ENCODE assay signal across 1 cellular context in genomic region chr2:47512581-47513083, GRCh38.
TF ChIP-seq lines count a peak whose summit lies in the region.

No MANE protein-coding gene starts in this region.

TF ChIP-seq in K562, 482 proteins besides CTCF, POLR2A, EP300 and RAD21 (continued from another document and continues in another):
- TF ChIP-seq, protein P1, sequence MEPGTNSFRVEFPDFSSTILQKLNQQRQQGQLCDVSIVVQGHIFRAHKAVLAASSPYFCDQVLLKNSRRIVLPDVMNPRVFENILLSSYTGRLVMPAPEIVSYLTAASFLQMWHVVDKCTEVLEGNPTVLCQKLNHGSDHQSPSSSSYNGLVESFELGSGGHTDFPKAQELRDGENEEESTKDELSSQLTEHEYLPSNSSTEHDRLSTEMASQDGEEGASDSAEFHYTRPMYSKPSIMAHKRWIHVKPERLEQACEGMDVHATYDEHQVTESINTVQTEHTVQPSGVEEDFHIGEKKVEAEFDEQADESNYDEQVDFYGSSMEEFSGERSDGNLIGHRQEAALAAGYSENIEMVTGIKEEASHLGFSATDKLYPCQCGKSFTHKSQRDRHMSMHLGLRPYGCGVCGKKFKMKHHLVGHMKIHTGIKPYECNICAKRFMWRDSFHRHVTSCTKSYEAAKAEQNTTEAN (CRISPR knock-in tag; IDR thresholded peaks at IDR 0.05), result no peak
- no peak for TF ChIP-seq NR2C2 (CRISPR knock-in tag; IDR thresholded peaks at IDR 0.05)
- TF ChIP-seq NR2C2 (tag; IDR thresholded peaks at IDR 0.05), result peak; percentile 84
- TF ChIP-seq PYGO2 (tag; IDR thresholded peaks at IDR 0.05), result no peak
- peak; percentile 90 for TF ChIP-seq ZNF584 (CRISPR knock-in tag; IDR thresholded peaks at IDR 0.05; ENCODE audit: low read depth)
- TF ChIP-seq RBM15 (IDR thresholded peaks at IDR 0.05; ENCODE audit: insufficient read depth, low read length), result no peak
- TF ChIP-seq UBTF (IDR thresholded peaks at IDR 0.05; ENCODE audit: borderline replicate concordance in 1 of 2, low read depth in 2 of 2, low read length in 2 of 2), result no peak
- TF ChIP-seq CREB3 (tag; conservative IDR thresholded peaks at IDR 0.05; ENCODE audit: low read depth), result 0 out of 2 replicates have a peak, but pooled peaks have one; percentile 66
- no peak for TF ChIP-seq ZNF785 (CRISPR knock-in tag; IDR thresholded peaks at IDR 0.05)
- no peak for TF ChIP-seq LCOR (CRISPR knock-in tag; IDR thresholded peaks at IDR 0.05)
- peak; percentile 86; the same call in 1 of the 2 replicates for TF ChIP-seq TOE1 (IDR thresholded peaks at IDR 0.05; ENCODE audit: borderline replicate concordance)
- TF ChIP-seq TOE1 (CRISPR knock-in tag; IDR thresholded peaks at IDR 0.05; ENCODE audit: borderline replicate concordance, low read depth), result no peak
- TF ChIP-seq CCAR2 (IDR thresholded peaks at IDR 0.05; ENCODE audit: low read depth, low read length), result no peak
- TF ChIP-seq TAF7 (tag; IDR thresholded peaks at IDR 0.05), result no peak
- no peak for TF ChIP-seq L3MBTL2 (IDR thresholded peaks at IDR 0.05)
- TF ChIP-seq PHTF2 (CRISPR knock-in tag; IDR thresholded peaks at IDR 0.05), result no peak
- TF ChIP-seq DMBX1 (CRISPR knock-in tag; IDR thresholded peaks at IDR 0.05; ENCODE audit: borderline replicate concordance), result no peak; the same call in 1 of the 2 replicates
- no peak for TF ChIP-seq PML (IDR thresholded peaks at IDR 0.05; ENCODE audit: low read length)
- TF ChIP-seq, protein P2, sequence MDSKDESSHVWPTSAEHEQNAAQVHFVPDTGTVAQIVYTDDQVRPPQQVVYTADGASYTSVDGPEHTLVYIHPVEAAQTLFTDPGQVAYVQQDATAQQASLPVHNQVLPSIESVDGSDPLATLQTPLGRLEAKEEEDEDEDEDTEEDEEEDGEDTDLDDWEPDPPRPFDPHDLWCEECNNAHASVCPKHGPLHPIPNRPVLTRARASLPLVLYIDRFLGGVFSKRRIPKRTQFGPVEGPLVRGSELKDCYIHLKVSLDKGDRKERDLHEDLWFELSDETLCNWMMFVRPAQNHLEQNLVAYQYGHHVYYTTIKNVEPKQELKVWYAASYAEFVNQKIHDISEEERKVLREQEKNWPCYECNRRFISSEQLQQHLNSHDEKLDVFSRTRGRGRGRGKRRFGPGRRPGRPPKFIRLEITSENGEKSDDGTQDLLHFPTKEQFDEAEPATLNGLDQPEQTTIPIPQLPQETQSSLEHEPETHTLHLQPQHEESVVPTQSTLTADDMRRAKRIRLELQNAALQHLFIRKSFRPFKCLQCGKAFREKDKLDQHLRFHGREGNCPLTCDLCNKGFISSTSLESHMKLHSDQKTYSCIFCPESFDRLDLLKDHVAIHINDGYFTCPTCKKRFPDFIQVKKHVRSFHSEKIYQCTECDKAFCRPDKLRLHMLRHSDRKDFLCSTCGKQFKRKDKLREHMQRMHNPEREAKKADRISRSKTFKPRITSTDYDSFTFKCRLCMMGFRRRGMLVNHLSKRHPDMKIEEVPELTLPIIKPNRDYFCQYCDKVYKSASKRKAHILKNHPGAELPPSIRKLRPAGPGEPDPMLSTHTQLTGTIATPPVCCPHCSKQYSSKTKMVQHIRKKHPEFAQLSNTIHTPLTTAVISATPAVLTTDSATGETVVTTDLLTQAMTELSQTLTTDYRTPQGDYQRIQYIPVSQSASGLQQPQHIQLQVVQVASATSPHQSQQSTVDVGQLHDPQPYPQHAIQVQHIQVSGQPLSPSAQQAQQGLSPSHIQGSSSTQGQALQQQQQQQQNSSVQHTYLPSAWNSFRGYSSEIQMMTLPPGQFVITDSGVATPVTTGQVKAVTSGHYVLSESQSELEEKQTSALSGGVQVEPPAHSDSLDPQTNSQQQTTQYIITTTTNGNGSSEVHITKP (IDR thresholded peaks at IDR 0.05; ENCODE audit: partially characterized antibody), result no peak
- peak; percentile 42; the same call in 1 of the 2 replicates for TF ChIP-seq MEF2D (tag; conservative IDR thresholded peaks at IDR 0.05; ENCODE audit: low read depth)
- TF ChIP-seq, protein P3, sequence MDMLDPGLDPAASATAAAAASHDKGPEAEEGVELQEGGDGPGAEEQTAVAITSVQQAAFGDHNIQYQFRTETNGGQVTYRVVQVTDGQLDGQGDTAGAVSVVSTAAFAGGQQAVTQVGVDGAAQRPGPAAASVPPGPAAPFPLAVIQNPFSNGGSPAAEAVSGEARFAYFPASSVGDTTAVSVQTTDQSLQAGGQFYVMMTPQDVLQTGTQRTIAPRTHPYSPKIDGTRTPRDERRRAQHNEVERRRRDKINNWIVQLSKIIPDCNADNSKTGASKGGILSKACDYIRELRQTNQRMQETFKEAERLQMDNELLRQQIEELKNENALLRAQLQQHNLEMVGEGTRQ (CRISPR knock-in tag; IDR thresholded peaks at IDR 0.05), result peak; percentile 67
- no peak for TF ChIP-seq MTF1 (CRISPR knock-in tag; IDR thresholded peaks at IDR 0.05; ENCODE audit: borderline replicate concordance)
- TF ChIP-seq ZBTB17 (CRISPR knock-in tag; IDR thresholded peaks at IDR 0.05), result no peak
- no peak for TF ChIP-seq NFATC3 (IDR thresholded peaks at IDR 0.05)
- TF ChIP-seq, protein P4, sequence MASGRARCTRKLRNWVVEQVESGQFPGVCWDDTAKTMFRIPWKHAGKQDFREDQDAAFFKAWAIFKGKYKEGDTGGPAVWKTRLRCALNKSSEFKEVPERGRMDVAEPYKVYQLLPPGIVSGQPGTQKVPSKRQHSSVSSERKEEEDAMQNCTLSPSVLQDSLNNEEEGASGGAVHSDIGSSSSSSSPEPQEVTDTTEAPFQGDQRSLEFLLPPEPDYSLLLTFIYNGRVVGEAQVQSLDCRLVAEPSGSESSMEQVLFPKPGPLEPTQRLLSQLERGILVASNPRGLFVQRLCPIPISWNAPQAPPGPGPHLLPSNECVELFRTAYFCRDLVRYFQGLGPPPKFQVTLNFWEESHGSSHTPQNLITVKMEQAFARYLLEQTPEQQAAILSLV (tag; IDR thresholded peaks at IDR 0.05), result no peak
- no peak for TF ChIP-seq ZNF445 (CRISPR knock-in tag; IDR thresholded peaks at IDR 0.05; ENCODE audit: low read depth)
- no peak for TF ChIP-seq KAT2B (IDR thresholded peaks at IDR 0.05; ENCODE audit: low read depth, low read length)
- TF ChIP-seq CBX3 (IDR thresholded peaks at IDR 0.05; ENCODE audit: borderline replicate concordance in 1 of 2, low read length in 2 of 2), result peak in 1 of 2 experiments; percentile 37; a peak in 1 of 3 replicates
- TF ChIP-seq HSF4 (CRISPR knock-in tag; IDR thresholded peaks at IDR 0.05; ENCODE audit: borderline replicate concordance), result no peak
- no peak for TF ChIP-seq U2AF2 (optimal IDR thresholded peaks at IDR 0.05; ENCODE audit: low read depth, low read length)
- peak; percentile 89 for TF ChIP-seq ELF1 (tag; IDR thresholded peaks at IDR 0.05)
- TF ChIP-seq ZNF134 (CRISPR knock-in tag; conservative IDR thresholded peaks at IDR 0.05), result no peak
- TF ChIP-seq RAD51 (IDR thresholded peaks at IDR 0.05; ENCODE audit: borderline replicate concordance, low read depth), result peak; percentile 64; the same call in 1 of the 2 replicates
- TF ChIP-seq SETDB1 (IDR thresholded peaks at IDR 0.05; ENCODE audit: low read length), result no peak
- no peak for TF ChIP-seq ZNF197 (CRISPR knock-in tag; IDR thresholded peaks at IDR 0.05; ENCODE audit: low read depth)
- no peak for TF ChIP-seq ZC3H4 (CRISPR knock-in tag; IDR thresholded peaks at IDR 0.05; ENCODE audit: borderline replicate concordance)
- no peak for TF ChIP-seq ZNF778 (CRISPR knock-in tag; IDR thresholded peaks at IDR 0.05)
- TF ChIP-seq, protein P5, sequence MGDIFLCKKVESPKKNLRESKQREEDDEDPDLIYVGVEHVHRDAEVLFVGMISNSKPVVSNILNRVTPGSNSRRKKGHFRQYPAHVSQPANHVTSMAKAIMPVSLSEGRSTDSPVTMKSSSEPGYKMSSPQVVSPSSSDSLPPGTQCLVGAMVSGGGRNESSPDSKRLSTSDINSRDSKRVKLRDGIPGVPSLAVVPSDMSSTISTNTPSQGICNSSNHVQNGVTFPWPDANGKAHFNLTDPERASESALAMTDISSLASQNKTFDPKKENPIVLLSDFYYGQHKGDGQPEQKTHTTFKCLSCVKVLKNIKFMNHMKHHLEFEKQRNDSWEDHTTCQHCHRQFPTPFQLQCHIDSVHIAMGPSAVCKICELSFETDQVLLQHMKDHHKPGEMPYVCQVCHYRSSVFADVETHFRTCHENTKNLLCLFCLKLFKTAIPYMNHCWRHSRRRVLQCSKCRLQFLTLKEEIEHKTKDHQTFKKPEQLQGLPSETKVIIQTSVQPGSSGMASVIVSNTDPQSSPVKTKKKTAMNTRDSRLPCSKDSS (IDR thresholded peaks at IDR 0.05; ENCODE audit: low read depth, partially characterized antibody), result no peak
- TF ChIP-seq ELF4 (CRISPR knock-in tag; IDR thresholded peaks at IDR 0.05), result peak; percentile 52; the same call in 1 of the 2 replicates
- TF ChIP-seq NR4A1 (CRISPR knock-in tag; IDR thresholded peaks at IDR 0.05), result no peak
- no peak for TF ChIP-seq NR4A1 (tag; IDR thresholded peaks at IDR 0.05)
- no peak for TF ChIP-seq E4F1 (CRISPR knock-in tag; IDR thresholded peaks at IDR 0.05; ENCODE audit: borderline replicate concordance)
- no peak for TF ChIP-seq PATZ1 (CRISPR knock-in tag; IDR thresholded peaks at IDR 0.05; ENCODE audit: borderline replicate concordance)
- TF ChIP-seq, protein P6, sequence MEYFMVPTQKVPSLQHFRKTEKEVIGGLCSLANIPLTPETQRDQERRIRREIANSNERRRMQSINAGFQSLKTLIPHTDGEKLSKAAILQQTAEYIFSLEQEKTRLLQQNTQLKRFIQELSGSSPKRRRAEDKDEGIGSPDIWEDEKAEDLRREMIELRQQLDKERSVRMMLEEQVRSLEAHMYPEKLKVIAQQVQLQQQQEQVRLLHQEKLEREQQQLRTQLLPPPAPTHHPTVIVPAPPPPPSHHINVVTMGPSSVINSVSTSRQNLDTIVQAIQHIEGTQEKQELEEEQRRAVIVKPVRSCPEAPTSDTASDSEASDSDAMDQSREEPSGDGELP (CRISPR knock-in tag; IDR thresholded peaks at IDR 0.05; ENCODE audit: borderline replicate concordance), result no peak
- no peak for TF ChIP-seq POLR2G (IDR thresholded peaks at IDR 0.05; ENCODE audit: low read depth, low read length)
- TF ChIP-seq JUN (IDR thresholded peaks at IDR 0.05; ENCODE audit: borderline replicate concordance, low read depth, low read length), result no peak
- TF ChIP-seq JUN (CRISPR knock-in tag; IDR thresholded peaks at IDR 0.05; ENCODE audit: borderline replicate concordance), result no peak
- TF ChIP-seq TAF1 (IDR thresholded peaks at IDR 0.05; ENCODE audit: control insufficient read depth, extremely low read depth, insufficient read depth, low read length, severe bottlenecking), result no peak
- TF ChIP-seq MYC (IDR thresholded peaks at IDR 0.05; ENCODE audit: low read depth, low read length), result no peak
- no peak for TF ChIP-seq MYC (CRISPR knock-in tag; IDR thresholded peaks at IDR 0.05; ENCODE audit: borderline replicate concordance, low read depth)
- no peak for TF ChIP-seq C11orf30 (IDR thresholded peaks at IDR 0.05; ENCODE audit: low read depth)
- no peak for TF ChIP-seq PHF8 (IDR thresholded peaks at IDR 0.05; ENCODE audit: borderline replicate concordance, low read length)
- no peak for TF ChIP-seq BACH1 (tag; IDR thresholded peaks at IDR 0.05)
- no peak for TF ChIP-seq PTRF (tag; IDR thresholded peaks at IDR 0.05)
